ENCODE assay signal across 19 cellular contexts in the genomic region with DNA sequence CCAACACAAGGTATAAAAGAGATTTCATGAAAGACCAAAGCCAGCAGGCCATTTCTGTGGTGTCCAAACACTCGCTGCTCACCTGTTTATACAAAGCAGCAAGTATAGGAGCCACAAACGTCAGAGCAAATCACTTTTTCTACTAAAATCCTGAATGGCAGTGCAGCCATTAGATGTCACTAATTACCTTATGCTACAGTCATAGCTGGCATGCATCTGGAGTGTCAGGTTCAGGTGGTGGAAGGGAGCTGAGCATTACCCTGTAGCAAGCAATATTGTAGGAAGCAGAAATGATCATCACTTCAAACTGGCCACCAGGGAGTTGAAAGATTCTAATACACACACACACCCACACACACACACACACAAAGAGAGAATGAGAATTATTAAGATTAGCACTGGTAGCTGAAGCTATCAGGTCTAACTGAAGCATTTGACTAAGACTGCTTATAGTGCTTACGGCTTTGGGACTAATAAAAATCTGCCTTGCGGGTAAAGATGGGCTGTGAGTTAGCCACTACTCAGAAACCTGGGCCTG.
DNase-seq lines count a peak whose midpoint lies in the region; ATAC-seq, FAIRE-seq and TF ChIP-seq lines count a peak whose summit lies in the region.
"Had no signal": no experiment of that assay in that cellular context is flagged by ENCODE, and none has a peak within 500 bp of the region (broad histone marks: within the 10 kb centered on the region; RNA-seq: fewer than 3 reads in every experiment).

No MANE protein-coding gene starts in this region.

- H3K27me3 ChIP-seq in MM.1S (replicated peaks; ENCODE audit: insufficient read depth, low read length) = no peaks in the 10 kb centered on the region
- H3K27me3 ChIP-seq in astrocyte (ENCODE audit: insufficient read depth, low read length) = no peaks in the 10 kb centered on the region
- H3K27me3 ChIP-seq: cardiac muscle cell, uterus had no signal

- H3K79me2 ChIP-seq in MM.1S (ENCODE audit: low read length) (peaks cover 7% of the 10 kb centered on the region; the same call in 1 of the 2 replicates), astrocyte (ENCODE audit: insufficient read depth, low read length) (no peaks in the 10 kb centered on the region)

- H3K27ac ChIP-seq in MM.1S (ENCODE audit: low read length) = peak overlapping the region; percentile 96; the same call in 1 of the 2 replicates
- no peak overlapping the region for H3K27ac ChIP-seq in astrocyte (ENCODE audit: low read depth, low read length)
- H3K27ac ChIP-seq: cardiac muscle cell, uterus had no signal

- H3K9ac ChIP-seq in MM.1S (ENCODE audit: low read length) (no peak overlapping the region), astrocyte (ENCODE audit: low read length) (no peak overlapping the region)

- TF ChIP-seq CTCF in MM.1S (IDR thresholded peaks at IDR 0.05; ENCODE audit: low read length) = no peak
- no peak for TF ChIP-seq CTCF in astrocyte (IDR thresholded peaks at IDR 0.05; ENCODE audit: insufficient read depth, low read depth, low read length)

- peak; percentile 23 for DNase-seq in NCI-H82 (lab: John Stamatoyannopoulos, UW)
- DNase-seq in NCI-H82 treated with DMSO at 0.1 percent for 48 hours (lab: John Stamatoyannopoulos, UW; ENCODE audit: unreplicated experiment) = no peak
- DNase-seq in MM.1S = no peak
- no peak for DNase-seq in astrocyte (ENCODE audit: low read depth)
- DNase-seq in stimulated activated effector memory CD8-positive, alpha-beta T cell treated with anti-CD3 and anti-CD28 coated beads, Interleukin-12 subunit alpha, Interleukin-12 subunit beta, amount 100 ng/mL, for 72 hours (ENCODE audit: low spot score in 2 of 2) = peak in 1 of 2 donors; percentile 33
- DNase-seq in AG08396 (ENCODE audit: low spot score) = no peak
- DNase-seq in stimulated activated CD4-positive, alpha-beta T cell treated with anti-CD3 and anti-CD28 coated beads, Interleukin-2, amount 100 ng/mL, for 24 hours = no peak
- DNase-seq in immature natural killer cell = no peak
- DNase-seq: activated CD4-positive, alpha-beta T cell treated with anti-CD3 and anti-CD28 coated beads, Interleukin-2, amount 50 U/mL, for 48 hours; activated gamma-delta T cell treated with Interleukin-2 at 50 U/mL for 16 hours; activated T-cell treated with anti-CD3 and anti-CD28 coated beads for 4 hours; CD4-positive, CD25-positive, alpha-beta regulatory T cell; DMS153; natural killer cell; NCI-H1694; NCI-H446 treated with DMSO at 0.1 percent for 48 hours; stimulated activated CD4-positive, alpha-beta T cell treated with anti-CD3 and anti-CD28 coated beads, Interleukin-4, amount 100 ng/mL, for 24 hours; uterus had no signal

- H3K9me3 ChIP-seq in MM.1S (replicated peaks; ENCODE audit: insufficient read depth, low read length) (no peaks in the 10 kb centered on the region), astrocyte (ENCODE audit: insufficient read depth, low read depth, low read length) (no peaks in the 10 kb centered on the region)
- H3K9me3 ChIP-seq: uterus had no signal

- H3K27me3 Mint-ChIP-seq in astrocyte (ENCODE audit: low read depth, unreplicated experiment) (no peaks in the 10 kb centered on the region), immature natural killer cell (ENCODE audit: low read depth in 3 of 3) (no peaks in the 10 kb centered on the region)
- H3K27me3 Mint-ChIP-seq: CD4-positive, CD25-positive, alpha-beta regulatory T cell had no signal

- H3K4me1 Mint-ChIP-seq in astrocyte (ENCODE audit: low read depth, unreplicated experiment) = peaks cover 31% of the 10 kb centered on the region
- peaks cover 6% of the 10 kb centered on the region for H3K4me1 Mint-ChIP-seq in stimulated activated effector memory CD8-positive, alpha-beta T cell treated with anti-CD3 and anti-CD28 coated beads, Interleukin-12 subunit alpha, Interleukin-12 subunit beta, amount 100 ng/mL, for 72 hours
- H3K4me1 Mint-ChIP-seq in immature natural killer cell = peaks cover 0 to 7% of the 10 kb centered on the region in 2 donors

- H3K4me1 ChIP-seq in MM.1S (ENCODE audit: low read length) (peaks cover 62% of the 10 kb centered on the region), astrocyte (ENCODE audit: insufficient read depth, low read length) (peaks cover 22% of the 10 kb centered on the region)
- H3K4me1 ChIP-seq: uterus had no signal

- H4K20me1 ChIP-seq in MM.1S (ENCODE audit: insufficient read depth, low read length) (no peaks in the 10 kb centered on the region), astrocyte (ENCODE audit: insufficient read depth, low read length) (no peaks in the 10 kb centered on the region)

- H3K9me3 Mint-ChIP-seq in astrocyte (ENCODE audit: unreplicated experiment) (no peaks in the 10 kb centered on the region), immature natural killer cell (no peaks in the 10 kb centered on the region)
- no peaks in the 10 kb centered on the region for H3K9me3 Mint-ChIP-seq in stimulated activated effector memory CD8-positive, alpha-beta T cell treated with anti-CD3 and anti-CD28 coated beads, Interleukin-12 subunit alpha, Interleukin-12 subunit beta, amount 100 ng/mL, for 72 hours
- H3K9me3 Mint-ChIP-seq: CD4-positive, CD25-positive, alpha-beta regulatory T cell; natural killer cell had no signal

- H3K27ac Mint-ChIP-seq in astrocyte (ENCODE audit: unreplicated experiment) (peak overlapping the region; percentile 44), immature natural killer cell (no peak overlapping the region)
- H3K27ac Mint-ChIP-seq in stimulated activated effector memory CD8-positive, alpha-beta T cell treated with anti-CD3 and anti-CD28 coated beads, Interleukin-12 subunit alpha, Interleukin-12 subunit beta, amount 100 ng/mL, for 72 hours = peak overlapping the region; percentile 20
- H3K27ac Mint-ChIP-seq: natural killer cell had no signal

- H3K4me3 Mint-ChIP-seq in astrocyte (ENCODE audit: unreplicated experiment) (no peak overlapping the region), immature natural killer cell (no peak overlapping the region)
- no peak overlapping the region for H3K4me3 Mint-ChIP-seq in stimulated activated effector memory CD8-positive, alpha-beta T cell treated with anti-CD3 and anti-CD28 coated beads, Interleukin-12 subunit alpha, Interleukin-12 subunit beta, amount 100 ng/mL, for 72 hours
- H3K4me3 Mint-ChIP-seq: CD4-positive, CD25-positive, alpha-beta regulatory T cell; natural killer cell had no signal

- H3K36me3 Mint-ChIP-seq in astrocyte (ENCODE audit: low read depth, unreplicated experiment) = peaks cover 27% of the 10 kb centered on the region
- H3K36me3 Mint-ChIP-seq in stimulated activated effector memory CD8-positive, alpha-beta T cell treated with anti-CD3 and anti-CD28 coated beads, Interleukin-12 subunit alpha, Interleukin-12 subunit beta, amount 100 ng/mL, for 72 hours = no peaks in the 10 kb centered on the region
- H3K36me3 Mint-ChIP-seq in immature natural killer cell = peaks cover 7 to 14% (median 8%) of the 10 kb centered on the region in 3 donors

- H3F3A ChIP-seq in MM.1S (ENCODE audit: insufficient read depth, low read length) = peaks cover 64% of the 10 kb centered on the region

- H3K9me2 ChIP-seq in MM.1S (replicated peaks; ENCODE audit: insufficient read depth, low read length) = no peaks in the 10 kb centered on the region

- H3K4me2 ChIP-seq in MM.1S (ENCODE audit: low read depth, low read length) = no peak overlapping the region
- no peak overlapping the region for H3K4me2 ChIP-seq in astrocyte (ENCODE audit: low read length)

- FAIRE-seq in astrocyte (lab: Jason Lieb, UNC) = no peak

- H2AFZ ChIP-seq in MM.1S (ENCODE audit: low read length) (no peak overlapping the region), astrocyte (ENCODE audit: low read depth, low read length) (no peak overlapping the region)

- H3K4me3 ChIP-seq in MM.1S (ENCODE audit: low read length) = no peak overlapping the region
- H3K4me3 ChIP-seq in astrocyte (ENCODE audit: insufficient read depth, low read depth, low read length) = no peak overlapping the region
- H3K4me3 ChIP-seq: cardiac muscle cell, uterus had no signal

- H3K36me3 ChIP-seq in MM.1S (replicated peaks; ENCODE audit: insufficient read depth, low read length) (no peaks in the 10 kb centered on the region), astrocyte (ENCODE audit: insufficient read depth, low read length) (peaks cover 18% of the 10 kb centered on the region)
- H3K36me3 ChIP-seq: cardiac muscle cell, uterus had no signal

- no peak for ATAC-seq in stimulated activated effector memory CD8-positive, alpha-beta T cell treated with anti-CD3 and anti-CD28 coated beads, Interleukin-12 subunit alpha, Interleukin-12 subunit beta, amount 100 ng/mL, for 72 hours
- ATAC-seq: natural killer cell had no signal

Comparison
In these comparisons a context has a peak if more than half of its experiments do, and no peak if none do; other contexts are left out.
1. H3K27ac Mint-ChIP-seq: peak in astrocyte (single experiment) and stimulated activated effector memory CD8-positive, alpha-beta T cell treated with anti-CD3 and anti-CD28 coated beads, Interleukin-12 subunit alpha, Interleukin-12 subunit beta, amount 100 ng/mL, for 72 hours (single experiment); none in immature natural killer cell (0 of 6).